In the genomic region with DNA sequence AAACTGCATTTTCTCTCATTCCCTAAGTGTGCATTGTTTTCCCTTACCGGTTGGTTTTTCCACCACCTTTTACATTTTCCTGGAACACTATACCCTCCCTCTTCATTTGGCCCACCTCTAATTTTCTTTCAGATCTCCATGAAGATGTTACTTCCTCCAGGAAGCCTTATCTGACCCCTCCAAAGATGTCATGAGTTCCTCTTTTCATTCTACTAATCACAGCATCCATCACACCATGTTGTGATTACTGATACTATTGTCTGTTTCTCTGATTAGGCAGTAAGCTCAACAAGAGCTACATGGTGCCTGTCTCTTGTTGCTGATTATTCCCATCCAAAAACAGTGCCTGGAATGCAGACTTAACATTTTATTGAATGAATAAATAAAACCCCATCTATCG, we compare ENCODE assay signal across 28 cellular contexts. TPM values are rescaled to one million over a fixed set of nuclear protein-coding genes. Genes with fewer than 3 reads are reported as not detected.
"Had no signal": no experiment of that assay in that cellular context is flagged by ENCODE, and none has a peak within 500 bp of the region (broad histone marks: within the 10 kb centered on the region; RNA-seq: fewer than 3 reads in every experiment).

No MANE protein-coding gene starts in this region.

- H3K36me3 ChIP-seq: ascending aorta, SJSA1, WERI-Rb-1 had no signal

- H3K4me3 ChIP-seq: ascending aorta, body of pancreas, SJSA1 had no signal

- H3K27ac ChIP-seq: ascending aorta, body of pancreas, SJSA1, WERI-Rb-1 had no signal

- H3K9me3 ChIP-seq: ascending aorta, body of pancreas, SJSA1 had no signal

- ATAC-seq: activated CD4-positive, alpha-beta T cell treated with anti-CD3 and anti-CD28 coated beads for 36 hours; activated naive CD4-positive, alpha-beta T cell treated with anti-CD3 and anti-CD28 coated beads, Interleukin-2, amount 50 U/mL, for 72 hours; activated naive CD8-positive, alpha-beta T cell treated with anti-CD3 and anti-CD28 coated beads, Interleukin-2, amount 50 U/mL, for 24 hours; body of pancreas; PC-3; SK-N-SH treated with all-trans-retinoic acid at 6 μM for 48 hours had no signal

- H3K27me3 ChIP-seq: ascending aorta, body of pancreas had no signal

- H3K4me1 ChIP-seq: ascending aorta, SJSA1 had no signal

- DNase-seq: activated CD4-positive, alpha-beta memory T cell treated with anti-CD3 and anti-CD28 coated beads, Interleukin-2, amount 10 ng/mL, durations not matched to agents 7 days and 5 days; activated CD4-positive, alpha-beta T cell treated with anti-CD3 and anti-CD28 coated beads for 36 hours; activated CD4-positive, alpha-beta T cell treated with anti-CD3 and anti-CD28 coated beads, Interleukin-2, amount 50 U/mL, for 1 hour; activated CD8-positive, alpha-beta memory T cell treated with anti-CD3 and anti-CD28 coated beads, Interleukin-2, amount 50 U/mL, for 48 hours; activated effector memory CD4-positive, alpha-beta T cell treated with anti-CD3 and anti-CD28 coated beads, Interleukin-2, amount 50 U/mL, for 16 hours; activated naive CD4-positive, alpha-beta T cell treated with Interleukin-2 at 50 U/mL for 16 hours; activated naive CD8-positive, alpha-beta T cell treated with anti-CD3 and anti-CD28 coated beads, Interleukin-2, amount 50 U/mL, for 24 hours; activated T-cell treated with anti-CD3 and anti-CD28 coated beads, Interleukin-2, amount 50 U/mL, for 1 hour; amniotic stem cell; body of pancreas; central memory CD4-positive, alpha-beta T cell; Kasumi-1; KBM-7; NCI-H1105 treated with DMSO at 0.1 percent for 48 hours; NCI-H1436 treated with DMSO at 0.1 percent for 48 hours; NCI-H187; NCI-H2081 treated with DMSO at 0.1 percent for 48 hours; NCI-H446; NCI-H524; PC-3; SHP77; T-helper 9 cell; WERI-Rb-1 had no signal

RNA-seq across cellular contexts. Expression of a gene that starts 2.9 kb away (rescaled TPM):
- total RNA-seq: activated CD4-positive, alpha-beta memory T cell treated with anti-CD3 and anti-CD28 coated beads, Interleukin-2, amount 10 ng/mL, durations not matched to agents 7 days and 5 days; activated CD4-positive, alpha-beta T cell treated with anti-CD3 and anti-CD28 coated beads for 36 hours; activated naive CD4-positive, alpha-beta T cell treated with anti-CD3 and anti-CD28 coated beads, Interleukin-2, amount 50 U/mL, for 72 hours; ascending aorta; body of pancreas; bronchial epithelial cell had no signal

RNA-seq across cellular contexts. Expression of a gene that starts 29.1 kb away (rescaled TPM):
- total RNA-seq: activated CD4-positive, alpha-beta memory T cell treated with anti-CD3 and anti-CD28 coated beads, Interleukin-2, amount 10 ng/mL, durations not matched to agents 7 days and 5 days; activated CD4-positive, alpha-beta T cell treated with anti-CD3 and anti-CD28 coated beads for 36 hours; activated naive CD4-positive, alpha-beta T cell treated with anti-CD3 and anti-CD28 coated beads, Interleukin-2, amount 50 U/mL, for 72 hours; bronchial epithelial cell; SJSA1 had no signal

RNA-seq across cellular contexts. Expression of a gene that starts 48.4 kb away (rescaled TPM):
- total RNA-seq: activated CD4-positive, alpha-beta memory T cell treated with anti-CD3 and anti-CD28 coated beads, Interleukin-2, amount 10 ng/mL, durations not matched to agents 7 days and 5 days; activated CD4-positive, alpha-beta T cell treated with anti-CD3 and anti-CD28 coated beads for 36 hours; activated naive CD4-positive, alpha-beta T cell treated with anti-CD3 and anti-CD28 coated beads, Interleukin-2, amount 50 U/mL, for 72 hours; ascending aorta; bronchial epithelial cell; PC-3; SJSA1 had no signal
